4 cellular contexts compared by ENCODE assay signal in the genomic region with DNA sequence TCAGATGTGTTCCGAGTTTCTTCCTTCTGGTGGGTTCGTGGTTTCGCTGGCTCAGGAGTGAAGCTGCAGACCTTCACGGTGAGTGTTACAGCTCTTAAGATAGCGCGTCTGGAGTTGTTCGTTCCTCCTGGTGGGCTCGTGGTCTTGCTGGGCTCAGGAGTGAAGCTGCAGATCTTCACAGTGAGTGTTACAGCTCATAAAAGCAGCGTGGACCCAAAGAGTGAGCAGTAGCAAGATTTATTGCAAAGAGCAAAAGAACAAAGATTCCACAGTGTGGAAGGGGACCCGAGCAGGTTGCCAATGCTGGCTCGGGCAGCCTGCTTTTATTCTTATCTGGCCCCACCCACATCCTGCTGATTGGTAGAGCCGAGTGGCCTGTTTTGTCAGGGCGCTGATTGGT. TPM values are rescaled to one million over a fixed set of nuclear protein-coding genes. Genes with fewer than 3 reads are reported as not detected.
"Had no signal": no experiment of that assay in that cellular context is flagged by ENCODE, and none has a peak within 500 bp of the region (broad histone marks: within the 10 kb centered on the region; RNA-seq: fewer than 3 reads in every experiment).

No MANE protein-coding gene starts in this region.

RNA-seq across cellular contexts. Expression of gene DNAI1, which starts 23.0 kb away (rescaled TPM):
- total RNA-seq: GM23248, HFFc6, HT1080, IMR-90 had no signal
- polyA plus RNA-seq: GM23248, IMR-90 had no signal

RNA-seq across cellular contexts. Expression of gene ENHO, which starts 41.2 kb away (rescaled TPM):
- total RNA-seq: GM23248, IMR-90 had no signal
- polyA plus RNA-seq: GM23248, IMR-90 had no signal
